Comparison of ENCODE assay signal across 1 cellular context in genomic region chr1:50620680-50621329, GRCh38.
TF ChIP-seq lines count a peak whose summit lies in the region.

No MANE protein-coding gene starts in this region.

TF ChIP-seq in HCT116, 20 proteins besides CTCF, POLR2A, EP300 and RAD21 (continued from another document):
- TF ChIP-seq, protein P1, sequence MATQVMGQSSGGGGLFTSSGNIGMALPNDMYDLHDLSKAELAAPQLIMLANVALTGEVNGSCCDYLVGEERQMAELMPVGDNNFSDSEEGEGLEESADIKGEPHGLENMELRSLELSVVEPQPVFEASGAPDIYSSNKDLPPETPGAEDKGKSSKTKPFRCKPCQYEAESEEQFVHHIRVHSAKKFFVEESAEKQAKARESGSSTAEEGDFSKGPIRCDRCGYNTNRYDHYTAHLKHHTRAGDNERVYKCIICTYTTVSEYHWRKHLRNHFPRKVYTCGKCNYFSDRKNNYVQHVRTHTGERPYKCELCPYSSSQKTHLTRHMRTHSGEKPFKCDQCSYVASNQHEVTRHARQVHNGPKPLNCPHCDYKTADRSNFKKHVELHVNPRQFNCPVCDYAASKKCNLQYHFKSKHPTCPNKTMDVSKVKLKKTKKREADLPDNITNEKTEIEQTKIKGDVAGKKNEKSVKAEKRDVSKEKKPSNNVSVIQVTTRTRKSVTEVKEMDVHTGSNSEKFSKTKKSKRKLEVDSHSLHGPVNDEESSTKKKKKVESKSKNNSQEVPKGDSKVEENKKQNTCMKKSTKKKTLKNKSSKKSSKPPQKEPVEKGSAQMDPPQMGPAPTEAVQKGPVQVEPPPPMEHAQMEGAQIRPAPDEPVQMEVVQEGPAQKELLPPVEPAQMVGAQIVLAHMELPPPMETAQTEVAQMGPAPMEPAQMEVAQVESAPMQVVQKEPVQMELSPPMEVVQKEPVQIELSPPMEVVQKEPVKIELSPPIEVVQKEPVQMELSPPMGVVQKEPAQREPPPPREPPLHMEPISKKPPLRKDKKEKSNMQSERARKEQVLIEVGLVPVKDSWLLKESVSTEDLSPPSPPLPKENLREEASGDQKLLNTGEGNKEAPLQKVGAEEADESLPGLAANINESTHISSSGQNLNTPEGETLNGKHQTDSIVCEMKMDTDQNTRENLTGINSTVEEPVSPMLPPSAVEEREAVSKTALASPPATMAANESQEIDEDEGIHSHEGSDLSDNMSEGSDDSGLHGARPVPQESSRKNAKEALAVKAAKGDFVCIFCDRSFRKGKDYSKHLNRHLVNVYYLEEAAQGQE (IDR thresholded peaks at IDR 0.05; ENCODE audit: low read depth), result no peak
- TF ChIP-seq JUND (IDR thresholded peaks at IDR 0.05), result peak; percentile 45; the same call in 1 of the 2 replicates
- no peak for TF ChIP-seq EZH2 (IDR thresholded peaks at IDR 0.05)
- no peak for TF ChIP-seq ATF3 (IDR thresholded peaks at IDR 0.05)
